Comparison of ENCODE assay signal across 8 cellular contexts in the genomic region with DNA sequence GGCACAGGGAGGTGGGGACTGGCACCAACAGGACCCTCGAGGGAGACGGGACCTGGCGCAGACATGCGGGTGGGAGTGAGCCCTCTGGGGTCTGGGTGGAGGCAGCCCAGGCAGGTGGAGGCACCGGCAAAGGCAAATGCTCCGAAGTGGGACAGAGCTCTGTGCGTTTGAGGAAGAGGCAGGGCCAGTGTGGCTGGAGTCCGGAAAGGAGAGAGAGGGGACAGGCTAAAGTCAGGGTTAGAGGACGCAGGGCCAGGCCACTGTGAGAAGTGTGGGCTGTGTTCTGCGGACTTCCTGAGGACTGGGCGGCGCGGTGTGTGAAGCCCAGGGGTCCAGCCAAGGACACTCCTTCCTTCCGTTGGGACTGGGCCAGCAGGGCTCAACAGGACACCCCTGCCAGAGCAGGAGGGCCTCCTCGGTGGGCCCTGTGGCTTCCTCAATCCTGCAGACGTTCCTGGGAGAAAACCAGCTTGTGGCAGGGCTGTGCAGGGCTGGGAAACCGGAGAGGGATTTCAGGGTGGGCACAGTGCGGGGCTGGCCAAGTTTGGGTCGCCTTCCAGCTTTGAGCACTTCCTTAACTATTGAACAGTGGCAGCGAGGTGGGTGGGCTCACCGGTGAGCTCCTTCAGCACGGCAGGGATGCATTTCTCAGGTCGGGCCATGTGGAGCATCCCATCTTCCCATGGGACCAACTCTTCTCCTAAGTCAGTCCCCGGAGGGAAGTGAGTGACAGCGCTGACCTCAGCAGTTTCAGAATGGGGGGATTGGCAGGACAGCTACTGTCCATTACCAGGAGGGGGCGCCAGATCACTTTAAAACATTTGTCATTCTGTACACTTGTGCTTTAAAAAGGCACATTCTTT. TPM values are rescaled to one million over a fixed set of nuclear protein-coding genes. Genes with fewer than 3 reads are reported as not detected.
DNase-seq lines count a peak whose midpoint lies in the region; ATAC-seq and TF ChIP-seq lines count a peak whose summit lies in the region.

No MANE protein-coding gene starts in this region.

- H3K9me3 Mint-ChIP-seq in activated CD4-positive, alpha-beta T cell treated with anti-CD3 and anti-CD28 coated beads, Interleukin-2, amount 10 ng/mL, durations not matched to agents 7 days and 5 days, result no peaks in the 10 kb centered on the region
- H3K9me3 Mint-ChIP-seq in dendritic cell treated with granulocyte-macrophage colony-stimulating factor and Interleukin-4, amounts not matched to agents 40 ng/mL and 50 ng/mL, for 4 days, result no peaks in the 10 kb centered on the region
- H3K9me3 Mint-ChIP-seq in mesothelial cell of epicardium, result no peaks in the 10 kb centered on the region

- DNase-seq in AG09309 (ENCODE audit: low read depth), result no peak
- DNase-seq in NCI-H446 (lab: John Stamatoyannopoulos, UW), result peak; percentile 33 to 74
- peak; percentile 79 for DNase-seq in activated CD4-positive, alpha-beta T cell treated with anti-CD3 and anti-CD28 coated beads, Interleukin-2, amount 10 ng/mL, durations not matched to agents 7 days and 5 days
- peak; percentile 58 to 76 for DNase-seq in mesothelial cell of epicardium (ENCODE audit: low spot score in 2 of 2, unreplicated experiment in 2 of 2)
- peak; percentile 56 for DNase-seq in stimulated activated naive CD4-positive, alpha-beta T cell treated with Interleukin-2 at 50 U/mL for 16 hours (lab: John Stamatoyannopoulos, UW)

- no peak overlapping the region for H3K27ac Mint-ChIP-seq in activated CD4-positive, alpha-beta T cell treated with anti-CD3 and anti-CD28 coated beads, Interleukin-2, amount 10 ng/mL, durations not matched to agents 7 days and 5 days
- H3K27ac Mint-ChIP-seq in dendritic cell treated with granulocyte-macrophage colony-stimulating factor and Interleukin-4, amounts not matched to agents 40 ng/mL and 50 ng/mL, for 4 days, result peak overlapping the region; percentile 25
- no peak overlapping the region for H3K27ac Mint-ChIP-seq in mesothelial cell of epicardium

- H3K4me3 Mint-ChIP-seq in activated CD4-positive, alpha-beta T cell treated with anti-CD3 and anti-CD28 coated beads, Interleukin-2, amount 10 ng/mL, durations not matched to agents 7 days and 5 days, result no peak overlapping the region
- H3K4me3 Mint-ChIP-seq in dendritic cell treated with granulocyte-macrophage colony-stimulating factor and Interleukin-4, amounts not matched to agents 40 ng/mL and 50 ng/mL, for 4 days, result no peak overlapping the region
- no peak overlapping the region for H3K4me3 Mint-ChIP-seq in mesothelial cell of epicardium

- peak; percentile 57 for ATAC-seq in GM18868 (IDR thresholded peaks at IDR 0.05; ENCODE audit: unreplicated experiment)
- ATAC-seq in GM21825 (IDR thresholded peaks at IDR 0.05; ENCODE audit: unreplicated experiment), result no peak

- POLR2A ChIA-PET in activated CD4-positive, alpha-beta T cell treated with anti-CD3 and anti-CD28 coated beads, Interleukin-2, amount 10 ng/mL, durations not matched to agents 7 days and 5 days (lab: Charles Lee), result no interaction called here

- H3K36me3 Mint-ChIP-seq in activated CD4-positive, alpha-beta T cell treated with anti-CD3 and anti-CD28 coated beads, Interleukin-2, amount 10 ng/mL, durations not matched to agents 7 days and 5 days (ENCODE audit: low read depth), result no peaks in the 10 kb centered on the region
- H3K36me3 Mint-ChIP-seq in dendritic cell treated with granulocyte-macrophage colony-stimulating factor and Interleukin-4, amounts not matched to agents 40 ng/mL and 50 ng/mL, for 4 days (ENCODE audit: low read depth), result no peaks in the 10 kb centered on the region
- no peaks in the 10 kb centered on the region for H3K36me3 Mint-ChIP-seq in mesothelial cell of epicardium

- TF ChIP-seq CTCF in AG09309 (IDR thresholded peaks at IDR 0.05; ENCODE audit: control insufficient read depth, insufficient read depth, low read depth, low read length, missing control alignments) (peak; percentile 77), mesothelial cell of epicardium (IDR thresholded peaks at IDR 0.05; ENCODE audit: unreplicated experiment) (peak; percentile 89)

- CTCF ChIA-PET in activated CD4-positive, alpha-beta T cell treated with anti-CD3 and anti-CD28 coated beads, Interleukin-2, amount 10 ng/mL, durations not matched to agents 7 days and 5 days (lab: Charles Lee), result interaction anchor here (0.5 to 2.6 kb wide), 18 partner anchors 8 to 665 kb away, joined by 3 to 10 read pairs (median 3); a partner anchor contains a TSS

- no peak overlapping the region for H3K4me3 ChIP-seq in AG09309 (ENCODE audit: control insufficient read depth, low read depth, low read length)

- intact Hi-C loops in dendritic cell treated with granulocyte-macrophage colony-stimulating factor and Interleukin-4, amounts not matched to agents 40 ng/mL and 50 ng/mL, for 4 days (cut with micrococcal nuclease), result loop anchor here (10.0 kb wide), 1 partner anchor 614 kb away; no protein-coding TSS in a partner anchor

- peaks cover 33% of the 10 kb centered on the region for H3K27me3 Mint-ChIP-seq in activated CD4-positive, alpha-beta T cell treated with anti-CD3 and anti-CD28 coated beads, Interleukin-2, amount 10 ng/mL, durations not matched to agents 7 days and 5 days
- H3K27me3 Mint-ChIP-seq in dendritic cell treated with granulocyte-macrophage colony-stimulating factor and Interleukin-4, amounts not matched to agents 40 ng/mL and 50 ng/mL, for 4 days, result peaks cover 24% of the 10 kb centered on the region
- H3K27me3 Mint-ChIP-seq in mesothelial cell of epicardium (ENCODE audit: low read depth), result peaks cover 5% of the 10 kb centered on the region

- H3K4me1 Mint-ChIP-seq in activated CD4-positive, alpha-beta T cell treated with anti-CD3 and anti-CD28 coated beads, Interleukin-2, amount 10 ng/mL, durations not matched to agents 7 days and 5 days, result peaks cover 4% of the 10 kb centered on the region
- H3K4me1 Mint-ChIP-seq in dendritic cell treated with granulocyte-macrophage colony-stimulating factor and Interleukin-4, amounts not matched to agents 40 ng/mL and 50 ng/mL, for 4 days (ENCODE audit: low read depth), result peaks cover 44% of the 10 kb centered on the region
- peaks cover 7% of the 10 kb centered on the region for H3K4me1 Mint-ChIP-seq in mesothelial cell of epicardium

RNA-seq across cellular contexts. Expression of a gene that starts 22.5 kb away (rescaled TPM):
- total RNA-seq in activated CD4-positive, alpha-beta T cell treated with anti-CD3 and anti-CD28 coated beads, Interleukin-2, amount 10 ng/mL, durations not matched to agents 7 days and 5 days, result 1 to 10 TPM; 4.2 to 5.1 TPM
- 5.4 to 5.7 TPM (median 5.7 TPM) in 3 replicates for total RNA-seq in mesothelial cell of epicardium

RNA-seq across cellular contexts. Expression of a gene that starts 22.8 kb away (rescaled TPM):
- total RNA-seq in activated CD4-positive, alpha-beta T cell treated with anti-CD3 and anti-CD28 coated beads, Interleukin-2, amount 10 ng/mL, durations not matched to agents 7 days and 5 days, result 10 to 100 TPM; 45.6 to 46.2 TPM
- 34.5 to 36.5 TPM (median 36.0 TPM) in 3 replicates for total RNA-seq in mesothelial cell of epicardium

RNA-seq across cellular contexts. Expression of a gene that starts 41.8 kb away (rescaled TPM):
- total RNA-seq in activated CD4-positive, alpha-beta T cell treated with anti-CD3 and anti-CD28 coated beads, Interleukin-2, amount 10 ng/mL, durations not matched to agents 7 days and 5 days, result not detected
- total RNA-seq in mesothelial cell of epicardium, result 40.8 to 44.3 TPM (median 44.2 TPM) in 3 replicates

RNA-seq across cellular contexts. Expression of a gene that starts 49.8 kb away (rescaled TPM):
- total RNA-seq in activated CD4-positive, alpha-beta T cell treated with anti-CD3 and anti-CD28 coated beads, Interleukin-2, amount 10 ng/mL, durations not matched to agents 7 days and 5 days, result 10 to 100 TPM; 70.7 to 90.4 TPM
- 158 to 165 TPM (median 159 TPM) in 3 replicates for total RNA-seq in mesothelial cell of epicardium

Comparison
In these comparisons a context has a peak if more than half of its experiments do, and no peak if none do; other contexts are left out.
1. RNA of a gene that starts 41.8 kb away (total RNA-seq): 40.8 to 44.3 TPM in mesothelial cell of epicardium; not detected in activated CD4-positive, alpha-beta T cell treated with anti-CD3 and anti-CD28 coated beads, Interleukin-2, amount 10 ng/mL, durations not matched to agents 7 days and 5 days; every median in the first group is over 10 times any median in the second.